ENCODE assay signal across 2 cellular contexts in the genomic region with DNA sequence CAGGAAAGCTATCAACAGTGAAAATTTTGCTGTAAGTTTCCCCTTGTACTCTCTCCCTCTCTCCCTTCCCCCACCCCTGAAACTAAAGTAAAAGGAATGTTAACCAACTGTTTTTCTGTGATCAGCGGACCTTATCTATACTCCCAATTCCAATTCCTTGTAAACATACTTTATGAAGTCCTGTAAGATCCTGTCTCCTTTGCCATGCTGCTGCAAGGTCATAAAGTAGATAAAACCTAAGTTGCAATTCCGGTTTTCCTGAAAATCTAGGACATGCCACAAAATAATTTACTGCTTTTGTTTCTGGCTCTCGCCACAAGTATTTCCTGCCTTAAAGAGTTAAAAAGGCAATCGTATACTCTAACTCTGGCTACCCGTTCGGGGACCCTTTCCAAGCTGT.
TF ChIP-seq lines count a peak whose summit lies in the region.

No MANE protein-coding gene starts in this region.

TF ChIP-seq in H1, 55 proteins besides CTCF, POLR2A, EP300 and RAD21:
- no peak for TF ChIP-seq SAP30 (IDR thresholded peaks at IDR 0.05; ENCODE audit: insufficient read depth, insufficient replicate concordance, low read length)
- no peak for TF ChIP-seq MAFK (IDR thresholded peaks at IDR 0.05; ENCODE audit: low read depth, low read length)
- no peak for TF ChIP-seq BCL11A (IDR thresholded peaks at IDR 0.05; ENCODE audit: low read depth in 2 of 2, low read length in 2 of 2)
- no peak for TF ChIP-seq CEBPB (IDR thresholded peaks at IDR 0.05; ENCODE audit: low read depth, low read length)

TF ChIP-seq in SK-N-SH treated with all-trans-retinoic acid at 6 μM for 48 hours, 23 proteins besides CTCF, POLR2A, EP300 and RAD21:
- TF ChIP-seq ZNF70 (CRISPR knock-in tag; IDR thresholded peaks at IDR 0.05) = no peak
- no peak for TF ChIP-seq PPARA (CRISPR knock-in tag; IDR thresholded peaks at IDR 0.05; ENCODE audit: borderline replicate concordance)
- TF ChIP-seq SNAI2 (CRISPR knock-in tag; IDR thresholded peaks at IDR 0.05) = no peak
- no peak for TF ChIP-seq CSDC2 (CRISPR knock-in tag; IDR thresholded peaks at IDR 0.05)
- TF ChIP-seq ARNTL (CRISPR knock-in tag; IDR thresholded peaks at IDR 0.05; ENCODE audit: borderline replicate concordance, low read depth) = no peak
- TF ChIP-seq GLIS3 (CRISPR knock-in tag; IDR thresholded peaks at IDR 0.05) = no peak
- no peak for TF ChIP-seq TSHZ2 (CRISPR knock-in tag; IDR thresholded peaks at IDR 0.05)
- no peak for TF ChIP-seq RARB (CRISPR knock-in tag; IDR thresholded peaks at IDR 0.05)
- no peak for TF ChIP-seq TCF4 (CRISPR knock-in tag; IDR thresholded peaks at IDR 0.05; ENCODE audit: borderline replicate concordance)
- no peak for TF ChIP-seq ESRRG (CRISPR knock-in tag; IDR thresholded peaks at IDR 0.05)
- no peak for TF ChIP-seq TOX (CRISPR knock-in tag; IDR thresholded peaks at IDR 0.05; ENCODE audit: borderline replicate concordance)
- TF ChIP-seq OSR1 (CRISPR knock-in tag; IDR thresholded peaks at IDR 0.05) = no peak
- no peak for TF ChIP-seq BACH2 (CRISPR knock-in tag; IDR thresholded peaks at IDR 0.05; ENCODE audit: borderline replicate concordance)
- TF ChIP-seq, protein P1, sequence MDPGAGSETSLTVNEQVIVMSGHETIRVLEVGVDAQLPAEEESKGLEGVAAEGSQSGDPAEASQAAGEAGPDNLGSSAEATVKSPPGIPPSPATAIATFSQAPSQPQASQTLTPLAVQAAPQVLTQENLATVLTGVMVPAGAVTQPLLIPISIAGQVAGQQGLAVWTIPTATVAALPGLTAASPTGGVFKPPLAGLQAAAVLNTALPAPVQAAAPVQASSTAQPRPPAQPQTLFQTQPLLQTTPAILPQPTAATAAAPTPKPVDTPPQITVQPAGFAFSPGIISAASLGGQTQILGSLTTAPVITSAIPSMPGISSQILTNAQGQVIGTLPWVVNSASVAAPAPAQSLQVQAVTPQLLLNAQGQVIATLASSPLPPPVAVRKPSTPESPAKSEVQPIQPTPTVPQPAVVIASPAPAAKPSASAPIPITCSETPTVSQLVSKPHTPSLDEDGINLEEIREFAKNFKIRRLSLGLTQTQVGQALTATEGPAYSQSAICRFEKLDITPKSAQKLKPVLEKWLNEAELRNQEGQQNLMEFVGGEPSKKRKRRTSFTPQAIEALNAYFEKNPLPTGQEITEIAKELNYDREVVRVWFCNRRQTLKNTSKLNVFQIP (CRISPR knock-in tag; IDR thresholded peaks at IDR 0.05; ENCODE audit: borderline replicate concordance, low read depth) = no peak
- TF ChIP-seq ZFP3 (CRISPR knock-in tag; IDR thresholded peaks at IDR 0.05) = no peak
- no peak for TF ChIP-seq ZFP30 (CRISPR knock-in tag; IDR thresholded peaks at IDR 0.05)
- TF ChIP-seq, protein P2, sequence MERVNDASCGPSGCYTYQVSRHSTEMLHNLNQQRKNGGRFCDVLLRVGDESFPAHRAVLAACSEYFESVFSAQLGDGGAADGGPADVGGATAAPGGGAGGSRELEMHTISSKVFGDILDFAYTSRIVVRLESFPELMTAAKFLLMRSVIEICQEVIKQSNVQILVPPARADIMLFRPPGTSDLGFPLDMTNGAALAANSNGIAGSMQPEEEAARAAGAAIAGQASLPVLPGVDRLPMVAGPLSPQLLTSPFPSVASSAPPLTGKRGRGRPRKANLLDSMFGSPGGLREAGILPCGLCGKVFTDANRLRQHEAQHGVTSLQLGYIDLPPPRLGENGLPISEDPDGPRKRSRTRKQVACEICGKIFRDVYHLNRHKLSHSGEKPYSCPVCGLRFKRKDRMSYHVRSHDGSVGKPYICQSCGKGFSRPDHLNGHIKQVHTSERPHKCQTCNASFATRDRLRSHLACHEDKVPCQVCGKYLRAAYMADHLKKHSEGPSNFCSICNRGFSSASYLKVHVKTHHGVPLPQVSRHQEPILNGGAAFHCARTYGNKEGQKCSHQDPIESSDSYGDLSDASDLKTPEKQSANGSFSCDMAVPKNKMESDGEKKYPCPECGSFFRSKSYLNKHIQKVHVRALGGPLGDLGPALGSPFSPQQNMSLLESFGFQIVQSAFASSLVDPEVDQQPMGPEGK (CRISPR knock-in tag; IDR thresholded peaks at IDR 0.05; ENCODE audit: borderline replicate concordance) = no peak
- TF ChIP-seq, protein P3, sequence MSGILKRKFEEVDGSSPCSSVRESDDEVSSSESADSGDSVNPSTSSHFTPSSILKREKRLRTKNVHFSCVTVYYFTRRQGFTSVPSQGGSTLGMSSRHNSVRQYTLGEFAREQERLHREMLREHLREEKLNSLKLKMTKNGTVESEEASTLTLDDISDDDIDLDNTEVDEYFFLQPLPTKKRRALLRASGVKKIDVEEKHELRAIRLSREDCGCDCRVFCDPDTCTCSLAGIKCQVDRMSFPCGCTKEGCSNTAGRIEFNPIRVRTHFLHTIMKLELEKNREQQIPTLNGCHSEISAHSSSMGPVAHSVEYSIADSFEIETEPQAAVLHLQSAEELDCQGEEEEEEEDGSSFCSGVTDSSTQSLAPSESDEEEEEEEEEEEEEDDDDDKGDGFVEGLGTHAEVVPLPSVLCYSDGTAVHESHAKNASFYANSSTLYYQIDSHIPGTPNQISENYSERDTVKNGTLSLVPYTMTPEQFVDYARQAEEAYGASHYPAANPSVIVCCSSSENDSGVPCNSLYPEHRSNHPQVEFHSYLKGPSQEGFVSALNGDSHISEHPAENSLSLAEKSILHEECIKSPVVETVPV (CRISPR knock-in tag; IDR thresholded peaks at IDR 0.05) = no peak
- no peak for TF ChIP-seq CREB5 (CRISPR knock-in tag; IDR thresholded peaks at IDR 0.05; ENCODE audit: low read depth)
